In genomic region chr1:178051071-178051470, GRCh38 we compare ENCODE assay signal across 18 cellular contexts. TPM values are rescaled to one million over a fixed set of nuclear protein-coding genes. Genes with fewer than 3 reads are reported as not detected.
"Had no signal": no experiment of that assay in that cellular context is flagged by ENCODE, and none has a peak within 500 bp of the region (broad histone marks: within the 10 kb centered on the region; RNA-seq: fewer than 3 reads in every experiment).

No MANE protein-coding gene starts in this region.

- H3K9me3 ChIP-seq: prostate gland, sigmoid colon, tibial nerve, vagina had no signal

- ATAC-seq: activated CD8-positive, alpha-beta T cell treated with anti-CD3 and anti-CD28 coated beads, Interleukin-2, amount 10 ng/mL, durations not matched to agents 7 days and 5 days; stimulated activated effector memory CD8-positive, alpha-beta T cell treated with anti-CD3 and anti-CD28 coated beads, Interleukin-12 subunit alpha, Interleukin-12 subunit beta, amount 100 ng/mL, for 72 hours had no signal

- H3K27ac ChIP-seq: prostate gland, sigmoid colon, tibial nerve, vagina had no signal

- H3K36me3 ChIP-seq: prostate gland, sigmoid colon, tibial nerve, vagina had no signal

- H3K27me3 ChIP-seq: sigmoid colon, tibial nerve, vagina had no signal

- H3K4me3 ChIP-seq: prostate gland, sigmoid colon, tibial nerve, vagina had no signal

- H3K4me1 ChIP-seq: prostate gland had no signal

- DNase-seq: activated CD4-positive, alpha-beta T cell treated with anti-CD3 and anti-CD28 coated beads, Interleukin-2, amount 10 ng/mL, durations not matched to agents 24 days and 14 days; activated CD4-positive, CD25-positive, alpha-beta regulatory T cell; activated CD8-positive, alpha-beta memory T cell treated with anti-CD3 and anti-CD28 coated beads, Interleukin-2, amount 50 U/mL, for 4 hours; activated CD8-positive, alpha-beta T cell treated with anti-CD3 and anti-CD28 coated beads, Interleukin-2, amount 10 ng/mL, durations not matched to agents 7 days and 5 days; activated gamma-delta T cell; activated naive CD8-positive, alpha-beta T cell treated with anti-CD3 and anti-CD28 coated beads, Interleukin-2, amount 10 ng/mL, durations not matched to agents 7 days and 5 days; activated T-cell treated with anti-CD3 and anti-CD28 coated beads, Interleukin-2, amount 50 U/mL, for 48 hours; anterior cingulate cortex; cerebellar nuclear complex; effector memory CD4-positive, alpha-beta T cell; sigmoid colon; stimulated activated CD4-positive, alpha-beta T cell treated with anti-CD3 and anti-CD28 coated beads, Interleukin-2, amount 100 ng/mL, for 24 hours had no signal

- FAIRE-seq: frontal cortex, islet of Langerhans had no signal

RNA-seq across cellular contexts. Expression of gene RASAL2, which starts 42.8 kb away (rescaled TPM):
- total RNA-seq: activated CD4-positive, alpha-beta T cell treated with anti-CD3 and anti-CD28 coated beads, Interleukin-2, amount 10 ng/mL, durations not matched to agents 24 days and 14 days; activated CD8-positive, alpha-beta T cell treated with anti-CD3 and anti-CD28 coated beads, Interleukin-2, amount 10 ng/mL, durations not matched to agents 7 days and 5 days had no signal
